Comparison of ENCODE assay signal across 8 cellular contexts in genomic region chr22:20552913-20553401, GRCh38. TPM values are rescaled to one million over a fixed set of nuclear protein-coding genes. Genes with fewer than 3 reads are reported as not detected.
DNase-seq lines count a peak whose midpoint lies in the region; ATAC-seq and TF ChIP-seq lines count a peak whose summit lies in the region.

No MANE protein-coding gene starts in this region.

- H3K27ac Mint-ChIP-seq in chondrocyte (ENCODE audit: unreplicated experiment), result peak overlapping the region; percentile 97

- H3K4me1 ChIP-seq in stomach, result peaks cover 68 to 92% (median 75%) of the 10 kb centered on the region in 4 donors

- peaks cover 89% of the 10 kb centered on the region for H3K36me3 ChIP-seq in MG63
- peaks cover 26 to 61% (median 55%) of the 10 kb centered on the region in 4 donors for H3K36me3 ChIP-seq in stomach

- peak; percentile 34 for DNase-seq in MG63
- peak; percentile 18 for DNase-seq in chondrocyte (ENCODE audit: low spot score)
- no peak for DNase-seq in left colon
- no peak for DNase-seq in stomach
- DNase-seq in stimulated activated CD4-positive, alpha-beta T cell treated with anti-CD3 and anti-CD28 coated beads, Interleukin-12 subunit alpha, Interleukin-12 subunit beta, amount 100 ng/mL, for 4 hours, result no peak
- no peak for DNase-seq in NCI-H2081 treated with DMSO at 0.1 percent for 48 hours (lab: John Stamatoyannopoulos, UW)
- DNase-seq in SW 1271 (lab: John Stamatoyannopoulos, UW), result no peak

- TF ChIP-seq CTCF in chondrocyte (IDR thresholded peaks at IDR 0.05), result no peak
- no peak for TF ChIP-seq CTCF in stomach (IDR thresholded peaks at IDR 0.05)

- no peak overlapping the region for H3K4me3 ChIP-seq in MG63
- peak overlapping the region in 1 of 4 donors; percentile 10 for H3K4me3 ChIP-seq in stomach

- 20 to 33% (median 30%) methylated on average over 8 of the region's 8 CpGs for WGBS in stomach, 5 donors

- no peaks in the 10 kb centered on the region for H3K9me3 Mint-ChIP-seq in chondrocyte (ENCODE audit: low read depth)

- no peaks in the 10 kb centered on the region for H3K9me3 ChIP-seq in MG63
- no peaks in the 10 kb centered on the region for H3K9me3 ChIP-seq in stomach

- peaks cover 16% of the 10 kb centered on the region for H3K36me3 Mint-ChIP-seq in chondrocyte (ENCODE audit: low read depth)

- intact Hi-C loops in left colon (cut with DNase I, micrococcal nuclease) (no loop called here), stomach (cut with DNase I; ENCODE audit: low total_unique reads) (loop anchor here (10.0 kb wide), 1 partner anchor 48 kb away; the partner anchor contains the start of gene MED15)

- H3K27me3 ChIP-seq in MG63 (no peaks in the 10 kb centered on the region), stomach (no peaks in the 10 kb centered on the region)

- no peaks in the 10 kb centered on the region for H3K27me3 Mint-ChIP-seq in chondrocyte (ENCODE audit: low read depth)

- peak overlapping the region; percentile 83 to 90 (median 88) for H3K27ac ChIP-seq in stomach

- no peak for TF ChIP-seq POLR2A in stomach (IDR thresholded peaks at IDR 0.05)

- H3K4me1 Mint-ChIP-seq in chondrocyte (ENCODE audit: low read depth), result peaks cover 95% of the 10 kb centered on the region

- no peak overlapping the region for H3K4me3 Mint-ChIP-seq in chondrocyte (ENCODE audit: unreplicated experiment)

- ATAC-seq in left colon (peak; percentile 66), GM21367 (IDR thresholded peaks at IDR 0.05; ENCODE audit: unreplicated experiment) (no peak)

- TF ChIP-seq EP300 in stomach (IDR thresholded peaks at IDR 0.05), result no peak

RNA-seq across cellular contexts. Expression of gene MED15, which starts 45.5 kb away (rescaled TPM):
- total RNA-seq in MG63 (2014; rRNA removed; shearing (Covaris generic); ENCODE audit: low replicate concordance), result 17.2 and 34.0 TPM in 2 replicates
- total RNA-seq in chondrocyte, result 105 to 111 TPM (median 110 TPM) in 3 replicates
- 10 to 100 TPM; 85.3 to 91.2 TPM for total RNA-seq in left colon
- total RNA-seq in stomach, result 100 to 1,000 TPM in 3 of 5 donors, 10 to 100 TPM in 2; 28.3 to 289 (median 135) TPM
- 10 to 100 TPM; 29.3 to 41.9 (median 39.3) TPM for polyA plus RNA-seq in stomach

RNA-seq across cellular contexts. Expression of gene KLHL22, which starts 57.4 kb away (rescaled TPM):
- total RNA-seq in MG63 (2014; rRNA removed; shearing (Covaris generic); ENCODE audit: low replicate concordance), result 29.1 and 36.0 TPM in 2 replicates
- 37.3 to 49.3 TPM (median 37.7 TPM) in 3 replicates for total RNA-seq in chondrocyte
- total RNA-seq in left colon, result 10 to 100 TPM; 12.3 to 14.2 TPM
- total RNA-seq in stomach, result 10 to 100 TPM in 4 of 5 donors, 1 to 10 TPM in 1; 7.0 to 26.5 (median 22.8) TPM
- 10 to 100 TPM in 2 of 3 donors, 1 to 10 TPM in 1; 7.0 to 10.8 (median 10.2) TPM for polyA plus RNA-seq in stomach

Comparison
In these comparisons a context has a peak if more than half of its experiments do, and no peak if none do; other contexts are left out.
1. DNase-seq: peak in MG63 (single experiment) and chondrocyte (single experiment); none in left colon (0 of 2), stomach (single experiment), stimulated activated CD4-positive, alpha-beta T cell treated with anti-CD3 and anti-CD28 coated beads, Interleukin-12 subunit alpha, Interleukin-12 subunit beta, amount 100 ng/mL, for 4 hours (single experiment), NCI-H2081 treated with DMSO at 0.1 percent for 48 hours (single experiment) and SW 1271 (0 of 2).